In genomic region chr6:168035661-168036616, GRCh38 we compare ENCODE assay signal across 7 cellular contexts. TPM values are rescaled to one million over a fixed set of nuclear protein-coding genes. Genes with fewer than 3 reads are reported as not detected.
A peak's percentile ranks its signal among the peaks of the same experiment; 100 is the strongest.
DNase-seq lines count a peak whose midpoint lies in the region; ATAC-seq and TF ChIP-seq lines count a peak whose summit lies in the region.

No MANE protein-coding gene starts in this region.

- peak overlapping the region; percentile 67 for H3K4me2 ChIP-seq in HCT116 (ENCODE audit: low read length)

- peak overlapping the region; percentile 68 for H3K27ac Mint-ChIP-seq in nephron progenitor cell

- no peak overlapping the region for H3K27ac ChIP-seq in HCT116 (ENCODE audit: low read depth, low read length)

- H3K36me3 ChIP-seq in HCT116 (ENCODE audit: control insufficient read depth in 1 of 2, insufficient read depth in 2 of 2, low read length in 2 of 2), result no peaks in the 10 kb centered on the region

- intact Hi-C loops in HCT116 (cut with micrococcal nuclease), result no loop called here

- peak overlapping the region; percentile 81 for H3K4me3 Mint-ChIP-seq in nephron progenitor cell

- RAD21 ChIA-PET in HCT116 (lab: Charles Lee; ENCODE audit: low non-redundant PET in 1 of 2, low total read pairs in 2 of 2, uncharacterized antibody in 2 of 2, unreplicated experiment in 2 of 2), result no interaction called here

- ATAC-seq in HCT116, result peak; percentile 32

- no peaks in the 10 kb centered on the region for H3K79me2 ChIP-seq in HCT116 (ENCODE audit: insufficient read depth, low read length)

- no peaks in the 10 kb centered on the region for H4K20me1 ChIP-seq in HCT116 (ENCODE audit: insufficient read depth)

- TF ChIP-seq CTCF in HCT116 (IDR thresholded peaks at IDR 0.05 in 2 of 3, conservative IDR thresholded peaks at IDR 0.05 in 1 of 3; ENCODE audit: borderline replicate concordance in 1 of 3, insufficient read depth in 1 of 3, low read depth in 2 of 3, low read length in 2 of 3) (no peak), nephron progenitor cell (IDR thresholded peaks at IDR 0.05) (no peak)

- no peaks in the 10 kb centered on the region for H3K9me3 ChIP-seq in HCT116 (ENCODE audit: control insufficient read depth in 1 of 2, insufficient read depth in 1 of 2, low read depth in 1 of 2, low read length in 2 of 2)

- H3K4me3 ChIP-seq in HCT116 (replicated peaks in 1 of 2; ENCODE audit: low read depth in 1 of 2, low read length in 2 of 2), result peak overlapping the region; percentile 20 to 22; a peak in 3 of 4 replicates

- H3K4me1 Mint-ChIP-seq in nephron progenitor cell, result peaks cover 28% of the 10 kb centered on the region

- H3K9me2 ChIP-seq in HCT116 (ENCODE audit: insufficient read depth), result no peaks in the 10 kb centered on the region

- H3K9ac ChIP-seq in HCT116 (ENCODE audit: low read length), result no peak overlapping the region

- CTCF ChIA-PET in HCT116 (lab: Charles Lee), result no interaction called here

- DNase-seq in HCT116 (ENCODE audit: low read depth, low spot score) (no peak), RPMI8226 (peak; percentile 41), erythroblast (lab: John Stamatoyannopoulos, UW) (peak in 1 of 2 experiments; percentile 34), nephron progenitor cell (no peak), middle frontal gyrus (ENCODE audit: extremely low spot score, low spot score) (no peak), COLO829 (ENCODE audit: low spot score) (no peak), NAMALWA (ENCODE audit: low spot score) (no peak)

- no TSS peak for BruUV-seq in HCT116 (replicated peaks; lab: Mats Ljungman, UMichigan)

- H3K9me3 Mint-ChIP-seq in nephron progenitor cell, result peaks cover 64% of the 10 kb centered on the region

- H2AFZ ChIP-seq in HCT116 (ENCODE audit: low read depth, low read length, poor library complexity, severe bottlenecking), result peak overlapping the region; percentile 37

- POLR2A ChIA-PET in HCT116 (lab: Charles Lee), result no interaction called here

- no peak for TF ChIP-seq RAD21 in HCT116 (IDR thresholded peaks at IDR 0.05; ENCODE audit: low read depth)

- H3K27me3 Mint-ChIP-seq in nephron progenitor cell (ENCODE audit: low read depth, poor library complexity), result peaks cover 26% of the 10 kb centered on the region

- H3K27me3 ChIP-seq in HCT116 (ENCODE audit: insufficient read depth, low read length), result peaks cover 6% of the 10 kb centered on the region; the same call in 1 of the 2 replicates

- H3K4me1 ChIP-seq in HCT116 (ENCODE audit: control insufficient read depth in 1 of 2, insufficient read depth in 2 of 2, low read length in 2 of 2), result peaks cover 0 to 19% of the 10 kb centered on the region in 2 experiments; a peak in 3 of 4 replicates

- peaks cover 24% of the 10 kb centered on the region for H3K36me3 Mint-ChIP-seq in nephron progenitor cell (ENCODE audit: low read depth)

- TF ChIP-seq POLR2A in HCT116 (IDR thresholded peaks at IDR 0.05; ENCODE audit: borderline replicate concordance, extremely low read depth, insufficient read depth, insufficient read length) (no peak), erythroblast (IDR thresholded peaks at IDR 0.05; ENCODE audit: low read length) (peak; percentile 17)

TF ChIP-seq in HCT116, 20 proteins besides CTCF, POLR2A, EP300 and RAD21:
- no peak for TF ChIP-seq ELF1 (IDR thresholded peaks at IDR 0.05; ENCODE audit: borderline replicate concordance, low read depth)
- no peak for TF ChIP-seq MAX (IDR thresholded peaks at IDR 0.05)
- TF ChIP-seq ZFX (IDR thresholded peaks at IDR 0.05), result no peak
- TF ChIP-seq SIN3A (IDR thresholded peaks at IDR 0.05; ENCODE audit: low read depth), result no peak
- no peak for TF ChIP-seq CEBPB (IDR thresholded peaks at IDR 0.05; ENCODE audit: low read depth)
- no peak for TF ChIP-seq EGR1 (IDR thresholded peaks at IDR 0.05; ENCODE audit: low read depth)
TF ChIP-seq in HCT116: peak in this region for 0.

RNA-seq across cellular contexts. Expression of gene KIF25, which starts 38.5 kb away (rescaled TPM):
- total RNA-seq in HCT116 (2021; ENCODE audit: unreplicated experiment), result not detected
- polyA plus RNA-seq in HCT116 (2012), result not detected in 2 replicates

RNA-seq across cellular contexts. Expression of gene FRMD1, which starts 43.1 kb away (rescaled TPM):
- total RNA-seq in HCT116 (2021; ENCODE audit: unreplicated experiment), result not detected
- polyA plus RNA-seq in HCT116 (2012), result not detected in 2 replicates
